8 cellular contexts compared by ENCODE assay signal in genomic region chr3:143849854-143850549, GRCh38. TPM values are rescaled to one million over a fixed set of nuclear protein-coding genes. Genes with fewer than 3 reads are reported as not detected.
DNase-seq lines count a peak whose midpoint lies in the region; ATAC-seq, FAIRE-seq and TF ChIP-seq lines count a peak whose summit lies in the region.

No MANE protein-coding gene starts in this region.

- H3K36me3 ChIP-seq in SK-N-MC (ENCODE audit: insufficient read depth, low read length) (no peaks in the 10 kb centered on the region), lung (ENCODE audit: control insufficient read depth in 2 of 2, insufficient read depth in 2 of 2, low read length in 2 of 2) (no peaks in the 10 kb centered on the region)

- no peaks in the 10 kb centered on the region for H3K9me3 Mint-ChIP-seq in endothelial cell (ENCODE audit: unreplicated experiment)

- no peak overlapping the region for H3K27ac Mint-ChIP-seq in endothelial cell (ENCODE audit: unreplicated experiment)

- DNase-seq in GM12891 (ENCODE audit: insufficient read length, low spot score) (no peak), SK-N-MC (ENCODE audit: low read depth, low spot score) (peak; percentile 76), lung (ENCODE audit: low spot score) (no peak), endothelial cell (ENCODE audit: low spot score) (no peak), NCI-H524 (lab: John Stamatoyannopoulos, UW) (no peak), NCI-H146 (lab: John Stamatoyannopoulos, UW) (no peak), epidermal melanocyte (ENCODE audit: insufficient read length, low spot score) (no peak)

- H3K9ac ChIP-seq in SK-N-MC (ENCODE audit: insufficient read length): no peak overlapping the region

- ATAC-seq in HG02610 (IDR thresholded peaks at IDR 0.05; ENCODE audit: unreplicated experiment) (peak; percentile 38), lung (ENCODE audit: insufficient read depth, low FRiP score) (peak; percentile 46)

- peaks cover 21% of the 10 kb centered on the region for H3K4me1 Mint-ChIP-seq in endothelial cell (ENCODE audit: unreplicated experiment)

- no peak overlapping the region for H3K4me3 Mint-ChIP-seq in endothelial cell (ENCODE audit: unreplicated experiment)

- no peaks in the 10 kb centered on the region for H3K36me3 Mint-ChIP-seq in endothelial cell (ENCODE audit: low read depth, unreplicated experiment)

- H3K4me3 ChIP-seq in SK-N-MC (peak overlapping the region; percentile 38), lung (no peak overlapping the region)

- no peak for TF ChIP-seq POLR2A in GM12891 (IDR thresholded peaks at IDR 0.05; ENCODE audit: low read depth, low read length)

- no peaks in the 10 kb centered on the region for H3K27me3 Mint-ChIP-seq in endothelial cell (ENCODE audit: unreplicated experiment)

- H3K27ac ChIP-seq in SK-N-MC (peak overlapping the region; percentile 51), lung (ENCODE audit: low read depth in 1 of 2, low read length in 1 of 2) (no peak overlapping the region)

- H3K9me3 ChIP-seq in SK-N-MC (ENCODE audit: low read depth, low read length) (no peaks in the 10 kb centered on the region), lung (ENCODE audit: control insufficient read depth in 2 of 2, insufficient read depth in 1 of 2, low read length in 1 of 2) (no peaks in the 10 kb centered on the region)

- H3K4me1 ChIP-seq in lung (ENCODE audit: control insufficient read depth in 2 of 2, insufficient read depth in 2 of 2, low read length in 2 of 2): peaks cover 0 to 4% of the 10 kb centered on the region in 2 donors

- peak; percentile 93 for FAIRE-seq in GM12891 (lab: Jason Lieb, UNC)

- no peak for TF ChIP-seq CTCF in lung (IDR thresholded peaks at IDR 0.05; ENCODE audit: control extremely low read depth, extremely low read depth)
- TF ChIP-seq CTCF in endothelial cell (IDR thresholded peaks at IDR 0.05; ENCODE audit: unreplicated experiment): no peak

- WGBS in lung, 2 donors: 24 to 35% methylated on average over 4 of the region's 4 CpGs

- H3K27me3 ChIP-seq in lung (ENCODE audit: control insufficient read depth, insufficient read depth): no peaks in the 10 kb centered on the region

TF ChIP-seq in GM12891, 5 proteins besides CTCF, POLR2A, EP300 and RAD21:
- no peak for TF ChIP-seq SPI1 (IDR thresholded peaks at IDR 0.05; ENCODE audit: low read depth, low read length)

RNA-seq across cellular contexts. Expression of gene SLC9A9, which starts 1.7 kb away (rescaled TPM):
- 12.8 TPM for polyA plus RNA-seq in GM12891 (2012; ENCODE audit: low read depth, missing spikeins)
- total RNA-seq in lung (10 to 100 TPM; 11.7 to 66.3 TPM), endothelial cell (ENCODE audit: unreplicated experiment) (7.9 TPM)
- polyA plus RNA-seq in lung: 1 to 10 TPM; 2.2 to 4.7 TPM
